ENCODE assay signal across 19 cellular contexts in genomic region chr10:88205842-88206446, GRCh38.
DNase-seq lines count a peak whose midpoint lies in the region; ATAC-seq and TF ChIP-seq lines count a peak whose summit lies in the region.
"Had no signal": no experiment of that assay in that cellular context is flagged by ENCODE, and none has a peak within 500 bp of the region (broad histone marks: within the 10 kb centered on the region; RNA-seq: fewer than 3 reads in every experiment).

No MANE protein-coding gene starts in this region.

- TF ChIP-seq POLR2A in prostate gland (IDR thresholded peaks at IDR 0.05): no peak

- WGBS in prostate gland: 49% methylated on average over 2 of the region's 2 CpGs

- POLR2A ChIA-PET in CD4-positive, alpha-beta T cell (lab: Charles Lee): no interaction called here

- no peak overlapping the region for H3K27ac ChIP-seq in CD4-positive, alpha-beta T cell (ENCODE audit: low read depth, low read length)
- no peak overlapping the region for H3K27ac ChIP-seq in prostate gland
- H3K27ac ChIP-seq: BLaER1, cardiac muscle cell, heart left ventricle had no signal

- CTCF ChIA-PET in CD4-positive, alpha-beta T cell (lab: Charles Lee): no interaction called here

- no peaks in the 10 kb centered on the region for H3K36me3 ChIP-seq in prostate gland
- H3K36me3 ChIP-seq: BLaER1, cardiac muscle cell, heart left ventricle had no signal

- H3K4me1 ChIP-seq in prostate gland (replicated peaks): no peaks in the 10 kb centered on the region
- H3K4me1 ChIP-seq: BLaER1, heart left ventricle had no signal

- TF ChIP-seq CTCF in astrocyte of the spinal cord (IDR thresholded peaks at IDR 0.05; ENCODE audit: low read depth, low read length) (no peak), prostate gland (IDR thresholded peaks at IDR 0.05) (no peak)
- no peak for TF ChIP-seq CTCF in CD4-positive, alpha-beta T cell (IDR thresholded peaks at IDR 0.05)

- ATAC-seq in GM19025 (IDR thresholded peaks at IDR 0.05; ENCODE audit: low read depth, unreplicated experiment) (peak; percentile 65), HG02798 (IDR thresholded peaks at IDR 0.05; ENCODE audit: poor library complexity, unreplicated experiment) (peak; percentile 55)
- ATAC-seq in CD4-positive, alpha-beta T cell (ENCODE audit: poor library complexity): no peak
- ATAC-seq: activated naive CD4-positive, alpha-beta T cell treated with anti-CD3 and anti-CD28 coated beads, Interleukin-2, amount 50 U/mL, for 72 hours; heart left ventricle had no signal

- H3K9me3 Mint-ChIP-seq in CD4-positive, alpha-beta T cell: no peaks in the 10 kb centered on the region
- H3K9me3 Mint-ChIP-seq: activated CD4-positive, alpha-beta memory T cell treated with anti-CD3 and anti-CD28 coated beads for 36 hours; activated naive CD4-positive, alpha-beta T cell treated with anti-CD3 and anti-CD28 coated beads, Interleukin-2, amount 50 U/mL, for 72 hours; activated T-cell treated with anti-CD3 and anti-CD28 coated beads, Interleukin-2, amount 50 U/mL, for 24 hours; type B pancreatic cell had no signal

- no peaks in the 10 kb centered on the region for H3K36me3 Mint-ChIP-seq in CD4-positive, alpha-beta T cell (ENCODE audit: low read depth)
- H3K36me3 Mint-ChIP-seq: activated CD4-positive, alpha-beta memory T cell treated with anti-CD3 and anti-CD28 coated beads for 36 hours; activated naive CD4-positive, alpha-beta T cell treated with anti-CD3 and anti-CD28 coated beads, Interleukin-2, amount 50 U/mL, for 72 hours; type B pancreatic cell had no signal

- no peaks in the 10 kb centered on the region for H3K9me3 ChIP-seq in CD4-positive, alpha-beta T cell (ENCODE audit: control insufficient read depth, low read length)
- H3K9me3 ChIP-seq in prostate gland: no peaks in the 10 kb centered on the region
- H3K9me3 ChIP-seq: BLaER1, heart left ventricle had no signal

- H3K4me1 Mint-ChIP-seq in CD4-positive, alpha-beta T cell (ENCODE audit: low read depth): no peaks in the 10 kb centered on the region

- no peaks in the 10 kb centered on the region for H3K27me3 ChIP-seq in CD4-positive, alpha-beta T cell (ENCODE audit: control insufficient read depth, insufficient read depth, low read length)
- H3K27me3 ChIP-seq in prostate gland (replicated peaks; ENCODE audit: insufficient read depth): no peaks in the 10 kb centered on the region
- H3K27me3 ChIP-seq: BLaER1, cardiac muscle cell, heart left ventricle had no signal

- H3K4me3 ChIP-seq in astrocyte of the spinal cord (ENCODE audit: low read depth, low read length) (no peak overlapping the region), prostate gland (no peak overlapping the region)
- H3K4me3 ChIP-seq: BLaER1, cardiac muscle cell, heart left ventricle had no signal

- DNase-seq in astrocyte of the spinal cord (ENCODE audit: low read depth, low spot score): peak; percentile 8
- peak; percentile 64 for DNase-seq in renal cortical epithelial cell (ENCODE audit: low read depth)
- DNase-seq in CD4-positive, alpha-beta T cell: no peak
- no peak for DNase-seq in SHP77 (lab: John Stamatoyannopoulos, UW)
- DNase-seq in prostate gland (ENCODE audit: low spot score): no peak
- no peak for DNase-seq in NCI-H226
- DNase-seq: activated CD4-positive, alpha-beta memory T cell treated with anti-CD3 and anti-CD28 coated beads for 36 hours; activated T-cell treated with anti-CD3 and anti-CD28 coated beads, Interleukin-2, amount 50 U/mL, for 24 hours; heart left ventricle; NCI-H1694; NCI-H446 treated with DMSO at 0.1 percent for 48 hours; Right ventricle myocardium superior; stimulated activated naive CD4-positive, alpha-beta T cell treated with Interleukin-2 at 50 U/mL for 16 hours had no signal

- in situ Hi-C loops in astrocyte of the spinal cord (cut with HindIII; ENCODE audit: low sequenced_read_pairs): no loop called here

- intact Hi-C loops in CD4-positive, alpha-beta T cell (cut with DNase I, micrococcal nuclease): no loop called here
- intact Hi-C loops in prostate gland (cut with DNase I): no loop called here

- H3K4me3 Mint-ChIP-seq in CD4-positive, alpha-beta T cell: no peak overlapping the region
- H3K4me3 Mint-ChIP-seq: activated CD4-positive, alpha-beta memory T cell treated with anti-CD3 and anti-CD28 coated beads for 36 hours; activated T-cell treated with anti-CD3 and anti-CD28 coated beads, Interleukin-2, amount 50 U/mL, for 24 hours; type B pancreatic cell had no signal

- H3K27me3 Mint-ChIP-seq in CD4-positive, alpha-beta T cell: no peaks in the 10 kb centered on the region
- H3K27me3 Mint-ChIP-seq: activated CD4-positive, alpha-beta memory T cell treated with anti-CD3 and anti-CD28 coated beads for 36 hours; activated T-cell treated with anti-CD3 and anti-CD28 coated beads, Interleukin-2, amount 50 U/mL, for 24 hours had no signal

- no peak overlapping the region for H3K27ac Mint-ChIP-seq in CD4-positive, alpha-beta T cell
- H3K27ac Mint-ChIP-seq: activated CD4-positive, alpha-beta memory T cell treated with anti-CD3 and anti-CD28 coated beads for 36 hours; activated naive CD4-positive, alpha-beta T cell treated with anti-CD3 and anti-CD28 coated beads, Interleukin-2, amount 50 U/mL, for 72 hours; activated T-cell treated with anti-CD3 and anti-CD28 coated beads, Interleukin-2, amount 50 U/mL, for 24 hours; type B pancreatic cell had no signal

Comparison
In these comparisons a context has a peak if more than half of its experiments do, and no peak if none do; other contexts are left out.
1. DNase-seq: peak in astrocyte of the spinal cord (single experiment) and renal cortical epithelial cell (single experiment); none in CD4-positive, alpha-beta T cell (0 of 10), SHP77 (0 of 2), prostate gland (single experiment) and NCI-H226 (single experiment).